Comparison of ENCODE assay signal across 18 cellular contexts in the genomic region with DNA sequence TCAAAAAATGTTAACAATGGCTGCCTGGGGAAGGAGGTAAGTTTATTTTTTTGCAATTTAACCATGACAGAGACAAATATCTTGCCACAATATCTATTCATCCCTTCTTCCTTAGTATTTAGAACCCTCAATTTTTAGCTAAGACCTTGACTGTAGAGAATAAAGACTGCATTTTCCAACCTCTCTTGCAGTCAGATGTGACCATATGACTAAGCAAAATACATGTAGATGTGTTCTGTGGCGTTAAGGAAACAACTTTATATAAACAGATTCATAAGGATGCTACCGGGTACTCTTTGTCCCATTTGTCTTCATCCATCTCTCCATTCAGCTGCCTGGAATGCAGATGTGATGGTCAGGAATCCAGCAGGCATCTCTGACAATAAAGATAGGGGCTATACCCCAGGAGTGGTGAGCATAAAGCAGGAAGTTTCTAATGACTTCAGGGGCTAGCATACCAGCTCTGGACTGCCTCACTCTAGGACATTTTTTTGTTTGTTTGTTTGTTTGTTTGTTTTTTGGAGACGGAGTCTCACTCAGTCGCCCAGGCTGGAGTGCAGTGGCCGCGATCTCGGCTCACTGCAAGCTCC. TPM values are rescaled to one million over a fixed set of nuclear protein-coding genes. Genes with fewer than 3 reads are reported as not detected.
DNase-seq lines count a peak whose midpoint lies in the region; ATAC-seq and TF ChIP-seq lines count a peak whose summit lies in the region.
"Had no signal": no experiment of that assay in that cellular context is flagged by ENCODE, and none has a peak within 500 bp of the region (broad histone marks: within the 10 kb centered on the region; RNA-seq: fewer than 3 reads in every experiment).

No MANE protein-coding gene starts in this region.

- H3K79me2 ChIP-seq in GM23338 (replicated peaks; ENCODE audit: insufficient read depth) (no peaks in the 10 kb centered on the region), osteoblast (ENCODE audit: insufficient read depth, low read length) (no peaks in the 10 kb centered on the region), GM23248 (ENCODE audit: insufficient read depth) (no peaks in the 10 kb centered on the region)

- H2AFZ ChIP-seq in GM23338: no peak overlapping the region
- H2AFZ ChIP-seq in osteoblast (ENCODE audit: low read length): no peak overlapping the region
- no peak overlapping the region for H2AFZ ChIP-seq in GM23248

- H3K27me3 Mint-ChIP-seq in GM23338 (ENCODE audit: insufficient read depth, low read depth, poor library complexity): peaks cover 12% of the 10 kb centered on the region

- ATAC-seq in GM23338 (no peak), HG02970 (IDR thresholded peaks at IDR 0.05; ENCODE audit: low FRiP score, unreplicated experiment) (no peak)
- ATAC-seq: HCT116 had no signal

- TF ChIP-seq CTCF in GM23338 (conservative IDR thresholded peaks at IDR 0.05; ENCODE audit: low read depth in 2 of 2) (no peak), osteoblast (IDR thresholded peaks at IDR 0.05; ENCODE audit: extremely low read depth, low read depth, low read length) (no peak)

- H3K27ac ChIP-seq in GM23338 (ENCODE audit: low read depth) (no peak overlapping the region), osteoblast (ENCODE audit: low read depth, low read length) (no peak overlapping the region), GM23248 (no peak overlapping the region)

- H3K36me3 ChIP-seq in GM23338 (ENCODE audit: insufficient read depth): no peaks in the 10 kb centered on the region
- H3K36me3 ChIP-seq in osteoblast (ENCODE audit: insufficient read depth, low read length): no peaks in the 10 kb centered on the region
- H3K36me3 ChIP-seq in GM23248 (ENCODE audit: low read depth): no peaks in the 10 kb centered on the region

- H3K4me1 ChIP-seq in GM23338 (ENCODE audit: insufficient read depth): peaks cover 4% of the 10 kb centered on the region; the same call in 1 of the 2 replicates
- no peaks in the 10 kb centered on the region for H3K4me1 ChIP-seq in osteoblast (ENCODE audit: insufficient read depth, low read length)
- no peaks in the 10 kb centered on the region for H3K4me1 ChIP-seq in GM23248 (ENCODE audit: insufficient read depth)

- H3K27ac Mint-ChIP-seq in GM23338: no peak overlapping the region

- no peak overlapping the region for H3K4me2 ChIP-seq in GM23338
- no peak overlapping the region for H3K4me2 ChIP-seq in osteoblast (ENCODE audit: insufficient read depth, low read length)
- H3K4me2 ChIP-seq in GM23248 (ENCODE audit: unreplicated experiment): no peak overlapping the region

- H3K9me3 ChIP-seq in osteoblast (ENCODE audit: low read depth, low read length) (no peaks in the 10 kb centered on the region), GM23248 (ENCODE audit: low read depth) (no peaks in the 10 kb centered on the region)

- H3K4me3 ChIP-seq in GM23338 (no peak overlapping the region), osteoblast (ENCODE audit: insufficient read depth, low read length) (no peak overlapping the region), GM23248 (no peak overlapping the region)

- H3K36me3 Mint-ChIP-seq in GM23338 (ENCODE audit: low read depth): no peaks in the 10 kb centered on the region
- H3K36me3 Mint-ChIP-seq: CD4-positive, alpha-beta memory T cell had no signal

- no peaks in the 10 kb centered on the region for H3K9me3 Mint-ChIP-seq in GM23338
- H3K9me3 Mint-ChIP-seq: CD4-positive, alpha-beta memory T cell; H9 had no signal

- peaks cover 4% of the 10 kb centered on the region; the same call in 1 of the 2 replicates for H4K20me1 ChIP-seq in GM23338 (replicated peaks; ENCODE audit: insufficient read depth)
- no peaks in the 10 kb centered on the region for H4K20me1 ChIP-seq in osteoblast (ENCODE audit: insufficient read depth, low read length)
- H4K20me1 ChIP-seq in GM23248 (ENCODE audit: insufficient read depth): no peaks in the 10 kb centered on the region

- H3K4me1 Mint-ChIP-seq in GM23338: peaks cover 7% of the 10 kb centered on the region; the same call in 2 of the 3 replicates

- no peak overlapping the region for H3K4me3 Mint-ChIP-seq in GM23338
- H3K4me3 Mint-ChIP-seq: CD4-positive, alpha-beta memory T cell; H9 had no signal

- DNase-seq in GM23338 (ENCODE audit: low spot score) (peak; percentile 16), SK-MEL-5 (ENCODE audit: low read depth, low spot score) (peak; percentile 21), osteoblast (ENCODE audit: insufficient read length, low spot score, missing footprints) (peak; percentile 74), GM23248 (no peak), AG08395 (ENCODE audit: low spot score) (no peak)
- DNase-seq: C1 segment of cervical spinal cord; CD4-positive, alpha-beta memory T cell; COR-L47; DMS153; DMS79; EL; GDM1; H9 had no signal

- H3K9me2 ChIP-seq in GM23338 (ENCODE audit: insufficient read depth) (no peaks in the 10 kb centered on the region), GM23248 (ENCODE audit: insufficient read depth) (no peaks in the 10 kb centered on the region)

- in situ Hi-C loops in SK-MEL-5 (cut with HindIII; ENCODE audit: low pct_unique_long_range_greater_than_20kb, low sequenced_read_pairs) (no loop called here), GM23248 (cut with MboI) (no loop called here)

- no peak overlapping the region for H3K9ac ChIP-seq in GM23248

- WGBS in GM23248 (ENCODE audit: low coverage in 1 of 2, low lambda C conversion rate in 2 of 2, missing lambda C conversion rate in 2 of 2), 2 experiments: 55 to 59% methylated on average over 7 of the region's 7 CpGs

- peaks cover 30% of the 10 kb centered on the region for H3K27me3 ChIP-seq in GM23338 (ENCODE audit: insufficient read depth)
- peaks cover 23% of the 10 kb centered on the region for H3K27me3 ChIP-seq in osteoblast (ENCODE audit: insufficient read depth, low read length)
- peaks cover 26% of the 10 kb centered on the region for H3K27me3 ChIP-seq in GM23248 (replicated peaks; ENCODE audit: insufficient read depth)

- H3F3A ChIP-seq in GM23338 (replicated peaks; ENCODE audit: low read depth) (no peaks in the 10 kb centered on the region; the same call in 1 of the 2 replicates), GM23248 (ENCODE audit: insufficient read depth) (no peaks in the 10 kb centered on the region)

TF ChIP-seq in GM23338, 12 proteins besides CTCF, POLR2A, EP300 and RAD21:
- no peak for TF ChIP-seq REST (IDR thresholded peaks at IDR 0.05; ENCODE audit: unreplicated experiment)

RNA-seq across cellular contexts. Expression of gene LHFPL4, which starts 41.1 kb away (rescaled TPM):
- 11.1 and 11.5 TPM in 2 replicates for total RNA-seq in GM23338 (2014; rRNA removed; shearing (Covaris generic))
- polyA plus RNA-seq in GM23338 (2016; fragmentation: Nextera tagmentation; extraction: Ambion mirVana) (2.3 and 4.2 TPM in 2 replicates), GM23248 (2016; fragmentation: Nextera tagmentation; extraction: Ambion mirVana) (0.19 and 0.23 TPM in 2 replicates)
- 0.61 and 1.3 TPM in 2 replicates for total RNA-seq in SK-MEL-5 (2014; rRNA removed; shearing (Covaris generic))
- polyA plus RNA-seq in SK-MEL-5 (2015; cell fraction: cytosol; rRNA removed): 0.74 and 1.3 TPM in 2 replicates
- 0.14 and 0.26 TPM in 2 replicates for polyA plus RNA-seq in SK-MEL-5 (2015; cell fraction: nucleus; rRNA removed)
- under 0.01 TPM in 1 of 2 replicates, not detected in the other for total RNA-seq in osteoblast
- total RNA-seq in GM23248 (2014; rRNA removed; shearing (Covaris generic)): not detected in 2 replicates
- total RNA-seq: A172; CD4-positive, alpha-beta memory T cell had no signal
- polyA plus RNA-seq: AG04450, BJ had no signal

Comparison
In these comparisons a context has a peak if more than half of its experiments do, and no peak if none do; other contexts are left out.
1. DNase-seq: peak in GM23338 (single experiment), SK-MEL-5 (single experiment) and osteoblast (single experiment); none in GM23248 (single experiment) and AG08395 (single experiment).